In the genomic region with DNA sequence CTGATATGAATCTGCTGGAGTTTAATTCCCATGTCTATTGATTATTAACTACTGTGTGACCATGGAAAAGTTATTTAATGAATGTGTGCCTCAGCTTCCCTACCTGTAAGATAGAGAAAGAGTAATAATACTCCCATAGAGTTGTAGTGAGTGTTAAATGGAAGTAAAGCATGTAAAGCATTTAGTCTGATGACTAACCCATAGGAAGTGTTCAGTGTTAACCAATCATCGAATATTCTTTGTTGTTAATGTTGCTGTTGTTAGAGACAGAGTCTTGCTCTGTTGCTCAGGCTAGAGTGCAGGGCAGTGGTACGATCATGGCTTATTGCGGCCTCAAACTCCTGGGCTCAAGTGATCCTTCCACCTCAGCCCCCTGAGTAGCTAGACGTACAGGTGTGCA, we compare ENCODE assay signal across 9 cellular contexts.
"Had no signal": no experiment of that assay in that cellular context is flagged by ENCODE, and none has a peak within 500 bp of the region (broad histone marks: within the 10 kb centered on the region; RNA-seq: fewer than 3 reads in every experiment).

No MANE protein-coding gene starts in this region.

- H3K27ac Mint-ChIP-seq: HFFc6, IgD-negative memory B cell had no signal

- H3K4me3 Mint-ChIP-seq: HFFc6, IgD-negative memory B cell had no signal

- H3K4me1 Mint-ChIP-seq: IgD-negative memory B cell had no signal

- H3K27ac ChIP-seq: GM23248, HL-60 had no signal

- H3K4me3 ChIP-seq: GM23248, HAP-1 had no signal

- ATAC-seq: HCT116, HepG2 had no signal

- H3K36me3 ChIP-seq: HAP-1 had no signal

- H3K9me3 ChIP-seq: HAP-1 had no signal

- H3K9me3 Mint-ChIP-seq: HFFc6 had no signal

- DNase-seq: GM23248, GOT3, H7, HFFc6 had no signal
